In the genomic region with DNA sequence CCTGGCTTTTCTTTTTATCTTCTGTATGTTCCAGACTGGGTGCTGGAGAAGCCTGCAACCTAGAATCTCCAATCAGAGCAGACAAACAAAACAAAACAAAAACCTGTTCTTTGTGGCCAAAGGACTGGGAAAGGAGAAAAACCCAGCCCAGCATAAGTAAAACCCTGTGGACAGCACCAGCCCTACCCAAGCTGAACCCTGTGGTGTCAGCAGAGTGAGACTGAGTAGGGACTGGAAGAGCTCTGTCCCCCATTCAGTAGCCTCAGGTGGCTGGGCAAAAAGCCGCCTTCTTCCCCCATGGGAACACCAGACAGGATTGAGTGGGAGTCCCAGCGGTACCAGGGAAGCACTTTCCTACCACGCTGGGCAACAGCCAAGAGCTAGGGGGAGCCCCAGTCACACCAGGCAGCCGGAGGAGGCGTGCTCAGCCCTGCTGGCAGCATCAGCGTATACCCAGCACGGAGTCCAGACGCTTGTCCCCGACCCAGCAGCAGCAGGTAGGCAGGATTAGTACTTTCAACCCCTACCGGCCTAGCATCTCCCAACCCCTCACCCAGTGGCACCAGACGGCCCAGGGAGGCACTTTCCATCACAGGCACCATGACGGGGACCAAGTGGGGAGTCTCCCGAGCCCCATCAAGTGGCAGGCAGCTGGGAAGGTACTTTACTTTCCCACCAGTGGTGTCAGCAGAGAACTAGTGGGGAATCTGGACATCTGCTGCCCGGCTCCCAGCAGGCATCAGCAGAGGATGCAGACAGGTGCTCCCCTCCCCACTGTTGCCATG, we compare ENCODE assay signal across 8 cellular contexts. TPM values are rescaled to one million over a fixed set of nuclear protein-coding genes. Genes with fewer than 3 reads are reported as not detected.
DNase-seq lines count a peak whose midpoint lies in the region; ATAC-seq and TF ChIP-seq lines count a peak whose summit lies in the region.

No MANE protein-coding gene starts in this region.

- peak; percentile 79 for TF ChIP-seq RAD21 in SK-N-SH (IDR thresholded peaks at IDR 0.05; ENCODE audit: low read length)

- no peaks in the 10 kb centered on the region for H3K79me2 ChIP-seq in SK-N-SH (ENCODE audit: insufficient read depth)

- H3F3A ChIP-seq in SK-N-SH (replicated peaks; ENCODE audit: insufficient read depth), result no peaks in the 10 kb centered on the region

- TF ChIP-seq EP300 in SK-N-SH (IDR thresholded peaks at IDR 0.05; ENCODE audit: borderline replicate concordance in 1 of 2, low read depth in 1 of 2, low read length in 1 of 2), result no peak

- TF ChIP-seq CTCF in GM10266 (IDR thresholded peaks at IDR 0.05; ENCODE audit: control insufficient read depth, insufficient read depth, low read depth, missing control alignments) (peak; percentile 60), SK-N-SH (IDR thresholded peaks at IDR 0.05) (peak; percentile 68)

- POLR2A ChIA-PET in SK-N-SH (lab: Yijun Ruan, JAX), result no interaction called here

- H3K4me1 ChIP-seq in SK-N-SH (ENCODE audit: control insufficient read depth in 1 of 2, insufficient read depth in 2 of 2, low read depth in 1 of 2, low read length in 1 of 2), result peaks cover 0 to 4% of the 10 kb centered on the region in 2 experiments; a peak in 1 of 4 replicates

- WGBS in SK-N-SH (ENCODE audit: low lambda C conversion rate), result 9% methylated on average over 9 of the region's 14 CpGs

- peak overlapping the region; percentile 53 to 65 for H3K4me3 ChIP-seq in SK-N-SH (ENCODE audit: low read depth in 2 of 2, low read length in 1 of 2)

- H4K20me1 ChIP-seq in SK-N-SH (ENCODE audit: insufficient read depth), result no peaks in the 10 kb centered on the region

- peak overlapping the region; percentile 73 for H3K4me2 ChIP-seq in SK-N-SH

- ATAC-seq in HG02588 (IDR thresholded peaks at IDR 0.05; ENCODE audit: unreplicated experiment), result peak; percentile 94
- peak; percentile 99 for ATAC-seq in left ventricle myocardium superior
- ATAC-seq in GM19328 (IDR thresholded peaks at IDR 0.05; ENCODE audit: unreplicated experiment), result no peak

- H3K27ac ChIP-seq in SK-N-SH (ENCODE audit: low read depth in 2 of 2, low read length in 1 of 2), result peak overlapping the region in 1 of 2 experiments; percentile 56; a peak in 2 of 4 replicates

- CTCF ChIA-PET in SK-N-SH (lab: Yijun Ruan, JAX), result interaction anchor here (0.6 to 2.6 kb wide), 32 partner anchors 8 to 308 kb away, joined by 3 to 28 read pairs (median 4); a partner anchor contains a TSS

- H3K27me3 ChIP-seq in SK-N-SH (ENCODE audit: insufficient read depth), result no peaks in the 10 kb centered on the region

- DNase-seq in GM10266 (ENCODE audit: extremely low spot score) (peak; percentile 47), NCI-H1048 (lab: John Stamatoyannopoulos, UW) (peak; percentile 35), SK-N-SH (peak; percentile 82), amniotic stem cell (lab: John Stamatoyannopoulos, UW) (peak; percentile 44), left ventricle myocardium superior (peak; percentile 86), posterior vena cava (ENCODE audit: low spot score) (peak; percentile 89)

- H2AFZ ChIP-seq in SK-N-SH (ENCODE audit: low read depth), result 0 out of 2 replicates have a peak overlapping the region, but pooled peaks have one; percentile 47

- no peaks in the 10 kb centered on the region for H3K36me3 ChIP-seq in SK-N-SH (replicated peaks in 1 of 2; ENCODE audit: control insufficient read depth in 1 of 2, insufficient read depth in 2 of 2, low read length in 1 of 2)

- no peaks in the 10 kb centered on the region for H3K9me2 ChIP-seq in SK-N-SH

- intact Hi-C loops in left ventricle myocardium superior (cut with micrococcal nuclease), result loop anchor here (5.0 to 10.0 kb wide), 2 partner anchors 74 to 131 kb away; no protein-coding TSS in a partner anchor
- intact Hi-C loops in posterior vena cava (cut with DNase I), result loop anchor here in 1 of 2 donors (10.0 kb wide), 1 partner anchor 131 kb away; no protein-coding TSS in a partner anchor

- H3K9me3 ChIP-seq in SK-N-SH, result no peaks in the 10 kb centered on the region

- no peak overlapping the region for H3K9ac ChIP-seq in SK-N-SH

TF ChIP-seq in SK-N-SH, 30 proteins besides CTCF, POLR2A, EP300 and RAD21:
- TF ChIP-seq TCF12 (IDR thresholded peaks at IDR 0.05), result 0 out of 2 replicates have a peak, but pooled peaks have one; percentile 35
- peak; percentile 63; the same call in 1 of the 2 replicates for TF ChIP-seq MXI1 (IDR thresholded peaks at IDR 0.05; ENCODE audit: low read depth, low read length)
- peak; percentile 87 for TF ChIP-seq NFIC (IDR thresholded peaks at IDR 0.05; ENCODE audit: borderline replicate concordance)
- peak; percentile 64 for TF ChIP-seq SMC3 (IDR thresholded peaks at IDR 0.05; ENCODE audit: low read depth, low read length)
- TF ChIP-seq, protein P1, sequence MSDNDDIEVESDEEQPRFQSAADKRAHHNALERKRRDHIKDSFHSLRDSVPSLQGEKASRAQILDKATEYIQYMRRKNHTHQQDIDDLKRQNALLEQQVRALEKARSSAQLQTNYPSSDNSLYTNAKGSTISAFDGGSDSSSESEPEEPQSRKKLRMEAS (IDR thresholded peaks at IDR 0.05; ENCODE audit: low read depth), result peak; percentile 72
- TF ChIP-seq SIN3A (IDR thresholded peaks at IDR 0.05; ENCODE audit: borderline replicate concordance, low read depth, low read length), result no peak
- no peak for TF ChIP-seq EZH2phosphoT487 (IDR thresholded peaks at IDR 0.05; ENCODE audit: borderline replicate concordance, low read depth)

RNA-seq across cellular contexts. Expression of a gene that starts 8.6 kb away (rescaled TPM):
- polyA plus RNA-seq in SK-N-SH (2012; rRNA removed), result 3.0 and 4.3 TPM in 2 replicates
- polyA plus RNA-seq in SK-N-SH (2012; cell fraction: cytosol; rRNA removed), result 3.7 and 4.1 TPM in 2 replicates
- polyA plus RNA-seq in SK-N-SH (2012; cell fraction: nucleus; rRNA removed), result 2.9 and 4.6 TPM in 2 replicates
- 9.5 TPM for total RNA-seq in left ventricle myocardium superior
- total RNA-seq in posterior vena cava, result 1 to 10 TPM; 3.1 to 6.6 TPM

Comparison
In these comparisons a context has a peak if more than half of its experiments do, and no peak if none do; other contexts are left out.
1. DNase-seq: peak in every context shown above with its lines; median percentile 89 in posterior vena cava; 86 in left ventricle myocardium superior; 82 in SK-N-SH; 47 in GM10266; 44 in amniotic stem cell; 35 in NCI-H1048.